8 cellular contexts compared by ENCODE assay signal in genomic region chr17:2954898-2955445, GRCh38.
A peak's percentile ranks its signal among the peaks of the same experiment; 100 is the strongest.
DNase-seq lines count a peak whose midpoint lies in the region; ATAC-seq and TF ChIP-seq lines count a peak whose summit lies in the region.

No MANE protein-coding gene starts in this region.

- no peaks in the 10 kb centered on the region for H3K9me3 Mint-ChIP-seq in activated CD4-positive, alpha-beta T cell treated with anti-CD3 and anti-CD28 coated beads for 36 hours (ENCODE audit: low read depth)

- CTCF ChIA-PET in activated CD4-positive, alpha-beta T cell treated with anti-CD3 and anti-CD28 coated beads for 36 hours (lab: Charles Lee): no interaction called here

- POLR2A ChIA-PET in activated CD4-positive, alpha-beta T cell treated with anti-CD3 and anti-CD28 coated beads for 36 hours (lab: Charles Lee): no interaction called here

- H3K4me3 ChIP-seq in epithelial cell of esophagus (ENCODE audit: low read length): no peak overlapping the region

- DNase-seq in activated CD4-positive, alpha-beta T cell treated with anti-CD3 and anti-CD28 coated beads for 36 hours: peak; percentile 28
- DNase-seq in activated CD4-positive, alpha-beta T cell treated with anti-CD3 and anti-CD28 coated beads, Interleukin-2, amount 50 U/mL, for 48 hours: no peak
- peak; percentile 18 for DNase-seq in NCI-H748 treated with DMSO at 0.1 percent for 48 hours (lab: John Stamatoyannopoulos, UW)
- DNase-seq in epithelial cell of esophagus (ENCODE audit: low read depth): peak; percentile 98
- DNase-seq in smooth muscle cell of the brain vasculature (ENCODE audit: low read depth, low spot score): peak; percentile 54
- no peak for DNase-seq in hippocampal formation (lab: John Stamatoyannopoulos, UW)
- DNase-seq in GDM1 (lab: John Stamatoyannopoulos, UW): no peak

- no peak for TF ChIP-seq CTCF in epithelial cell of esophagus (IDR thresholded peaks at IDR 0.05; ENCODE audit: insufficient read depth, low read depth, low read length, missing control alignments)

- H3K4me3 Mint-ChIP-seq in activated CD4-positive, alpha-beta T cell treated with anti-CD3 and anti-CD28 coated beads for 36 hours: peak overlapping the region; percentile 0

- peak; percentile 91 for ATAC-seq in activated CD4-positive, alpha-beta T cell treated with anti-CD3 and anti-CD28 coated beads for 36 hours
- no peak for ATAC-seq in HG03457 (IDR thresholded peaks at IDR 0.05; ENCODE audit: unreplicated experiment)

- peaks cover 14% of the 10 kb centered on the region for H3K4me1 Mint-ChIP-seq in activated CD4-positive, alpha-beta T cell treated with anti-CD3 and anti-CD28 coated beads for 36 hours

- H3K36me3 Mint-ChIP-seq in activated CD4-positive, alpha-beta T cell treated with anti-CD3 and anti-CD28 coated beads for 36 hours (ENCODE audit: low read depth): peaks cover 3% of the 10 kb centered on the region

- H3K27me3 Mint-ChIP-seq in activated CD4-positive, alpha-beta T cell treated with anti-CD3 and anti-CD28 coated beads for 36 hours: no peaks in the 10 kb centered on the region

- H3K27ac Mint-ChIP-seq in activated CD4-positive, alpha-beta T cell treated with anti-CD3 and anti-CD28 coated beads for 36 hours: no peak overlapping the region

- intact Hi-C loops in activated CD4-positive, alpha-beta T cell treated with anti-CD3 and anti-CD28 coated beads for 36 hours (cut with DNase I, micrococcal nuclease): no loop called here

Comparison
In these comparisons a context has a peak if more than half of its experiments do, and no peak if none do; other contexts are left out.
1. DNase-seq: peak in activated CD4-positive, alpha-beta T cell treated with anti-CD3 and anti-CD28 coated beads for 36 hours (single experiment), NCI-H748 treated with DMSO at 0.1 percent for 48 hours (single experiment), epithelial cell of esophagus (single experiment) and smooth muscle cell of the brain vasculature (single experiment); none in activated CD4-positive, alpha-beta T cell treated with anti-CD3 and anti-CD28 coated beads, Interleukin-2, amount 50 U/mL, for 48 hours (0 of 2), hippocampal formation (0 of 2) and GDM1 (single experiment).